In the genomic region with DNA sequence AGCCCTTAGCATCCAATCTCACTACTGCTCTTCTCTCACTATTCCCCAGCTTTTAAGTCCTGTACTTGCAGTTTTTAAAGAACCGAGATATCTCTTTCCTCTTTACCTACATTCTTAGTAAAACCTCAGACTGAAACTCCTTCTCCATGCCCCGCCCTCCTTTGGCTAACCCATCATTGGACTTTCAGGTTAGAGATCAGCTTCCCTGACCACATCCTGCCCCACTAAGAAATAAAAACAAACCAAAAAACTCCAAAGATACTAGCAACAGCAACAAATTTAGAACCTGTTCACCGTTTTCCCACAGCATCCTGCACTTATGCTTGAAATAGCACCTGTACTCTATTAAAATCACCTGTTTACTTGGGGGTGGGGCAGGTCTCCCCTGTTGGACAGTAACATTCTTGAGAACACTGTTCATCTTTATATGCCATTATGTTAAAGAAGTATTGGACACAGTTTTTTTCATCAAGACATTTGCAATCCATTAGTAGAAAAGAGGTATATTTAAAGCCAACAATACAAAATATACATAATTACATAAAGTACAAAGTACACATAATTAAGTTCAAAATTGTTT, we compare ENCODE assay signal across 12 cellular contexts. TPM values are rescaled to one million over a fixed set of nuclear protein-coding genes. Genes with fewer than 3 reads are reported as not detected.
A peak's percentile ranks its signal among the peaks of the same experiment; 100 is the strongest.
DNase-seq lines count a peak whose midpoint lies in the region; ATAC-seq and TF ChIP-seq lines count a peak whose summit lies in the region.
"Had no signal": no experiment of that assay in that cellular context is flagged by ENCODE, and none has a peak within 500 bp of the region (broad histone marks: within the 10 kb centered on the region; RNA-seq: fewer than 3 reads in every experiment).

No MANE protein-coding gene starts in this region.

- H3K4me3 ChIP-seq in OCI-LY3 (ENCODE audit: low read length), result no peak overlapping the region
- no peak overlapping the region for H3K4me3 ChIP-seq in upper lobe of left lung
- no peak overlapping the region for H3K4me3 ChIP-seq in endodermal cell (ENCODE audit: low read length)
- H3K4me3 ChIP-seq: body of pancreas, neural progenitor cell had no signal

- H3K79me2 ChIP-seq in OCI-LY3 (ENCODE audit: low read length), result no peaks in the 10 kb centered on the region

- H3K9ac ChIP-seq in OCI-LY3 (ENCODE audit: low read length) (no peak overlapping the region), endodermal cell (ENCODE audit: extremely low read depth, low read length, poor library complexity, severe bottlenecking) (no peak overlapping the region)
- H3K9ac ChIP-seq: neural progenitor cell had no signal

- DNase-seq in A172 (ENCODE audit: low spot score) (peak; percentile 25), endothelial cell (ENCODE audit: low spot score) (no peak), upper lobe of left lung (no peak), endodermal cell (no peak)
- peak; percentile 75 for DNase-seq in activated effector memory CD4-positive, alpha-beta T cell treated with anti-CD3 and anti-CD28 coated beads, Interleukin-2, amount 50 U/mL, for 16 hours
- DNase-seq: body of pancreas, SHP77 had no signal

- H2AFZ ChIP-seq in OCI-LY3 (ENCODE audit: low read depth, low read length), result peak overlapping the region; percentile 32; the same call in 1 of the 2 replicates
- H2AFZ ChIP-seq: neural progenitor cell had no signal

- H3K4me1 Mint-ChIP-seq in endothelial cell (ENCODE audit: unreplicated experiment) (no peaks in the 10 kb centered on the region), endodermal cell (no peaks in the 10 kb centered on the region)

- no peak overlapping the region for H3K27ac Mint-ChIP-seq in endothelial cell (ENCODE audit: unreplicated experiment)
- H3K27ac Mint-ChIP-seq in endodermal cell, result no peak overlapping the region
- H3K27ac Mint-ChIP-seq: IgD-negative memory B cell, neural progenitor cell had no signal

- H3K36me3 Mint-ChIP-seq in endothelial cell (ENCODE audit: low read depth, unreplicated experiment), result no peaks in the 10 kb centered on the region
- no peaks in the 10 kb centered on the region for H3K36me3 Mint-ChIP-seq in endodermal cell (ENCODE audit: low read depth)
- H3K36me3 Mint-ChIP-seq: IgD-negative memory B cell, neural progenitor cell had no signal

- H4K20me1 ChIP-seq in OCI-LY3 (ENCODE audit: insufficient read depth, low read length), result no peaks in the 10 kb centered on the region

- H3K36me3 ChIP-seq in OCI-LY3 (replicated peaks; ENCODE audit: low read depth, low read length) (no peaks in the 10 kb centered on the region), upper lobe of left lung (no peaks in the 10 kb centered on the region), endodermal cell (ENCODE audit: control insufficient read depth, insufficient read depth, low read length) (no peaks in the 10 kb centered on the region)
- H3K36me3 ChIP-seq: neural progenitor cell had no signal

- TF ChIP-seq POLR2A in upper lobe of left lung (IDR thresholded peaks at IDR 0.05), result no peak

- TF ChIP-seq EP300 in upper lobe of left lung (IDR thresholded peaks at IDR 0.05), result no peak

- WGBS in upper lobe of left lung, 2 donors, result 78 to 87% methylated on average over 3 of the region's 3 CpGs
- WGBS in endodermal cell (ENCODE audit: insufficient coverage in 1 of 2, insufficient read length in 1 of 2), 2 experiments, result 86 to 100% methylated on average over 1 to 3 of the region's 3 CpGs

- H3K4me2 ChIP-seq in OCI-LY3 (ENCODE audit: low read length), result peak overlapping the region; percentile 17; the same call in 1 of the 2 replicates
- H3K4me2 ChIP-seq: neural progenitor cell had no signal

- no peaks in the 10 kb centered on the region for H3K9me3 Mint-ChIP-seq in endothelial cell (ENCODE audit: unreplicated experiment)
- H3K9me3 Mint-ChIP-seq in endodermal cell, result no peaks in the 10 kb centered on the region
- H3K9me3 Mint-ChIP-seq: IgD-negative memory B cell, neural progenitor cell had no signal

- no peak overlapping the region for H3K4me3 Mint-ChIP-seq in endothelial cell (ENCODE audit: unreplicated experiment)
- H3K4me3 Mint-ChIP-seq in endodermal cell, result no peak overlapping the region
- H3K4me3 Mint-ChIP-seq: neural progenitor cell had no signal

- H3K27me3 Mint-ChIP-seq in endothelial cell (ENCODE audit: unreplicated experiment) (peaks cover 3% of the 10 kb centered on the region), endodermal cell (ENCODE audit: insufficient read depth) (no peaks in the 10 kb centered on the region)

- H3K9me3 ChIP-seq in OCI-LY3 (ENCODE audit: insufficient read depth, low read length), result no peaks in the 10 kb centered on the region
- H3K9me3 ChIP-seq in upper lobe of left lung, result no peaks in the 10 kb centered on the region
- H3K9me3 ChIP-seq in endodermal cell (ENCODE audit: control insufficient read depth, low read length), result no peaks in the 10 kb centered on the region
- H3K9me3 ChIP-seq: body of pancreas had no signal

- TF ChIP-seq CTCF in OCI-LY3 (IDR thresholded peaks at IDR 0.05; ENCODE audit: low read depth, low read length) (no peak), endothelial cell (IDR thresholded peaks at IDR 0.05; ENCODE audit: unreplicated experiment) (no peak), upper lobe of left lung (IDR thresholded peaks at IDR 0.05) (no peak), endodermal cell (conservative IDR thresholded peaks at IDR 0.05) (no peak)

- ATAC-seq in GM21367 (IDR thresholded peaks at IDR 0.05; ENCODE audit: unreplicated experiment) (peak; percentile 71), upper lobe of left lung (ENCODE audit: low FRiP score in 2 of 2) (no peak), HG03045 (IDR thresholded peaks at IDR 0.05; ENCODE audit: unreplicated experiment) (no peak)
- ATAC-seq: body of pancreas had no signal

- H3K4me1 ChIP-seq in OCI-LY3 (ENCODE audit: low read length) (peaks cover 8% of the 10 kb centered on the region), upper lobe of left lung (no peaks in the 10 kb centered on the region), endodermal cell (ENCODE audit: control insufficient read depth, insufficient read depth, low read length) (no peaks in the 10 kb centered on the region)
- H3K4me1 ChIP-seq: body of pancreas, neural progenitor cell had no signal

- no peak overlapping the region for H3K27ac ChIP-seq in OCI-LY3 (ENCODE audit: low read length)
- H3K27ac ChIP-seq in upper lobe of left lung, result no peak overlapping the region
- no peak overlapping the region for H3K27ac ChIP-seq in endodermal cell (ENCODE audit: low read depth, low read length)
- H3K27ac ChIP-seq: body of pancreas, neural progenitor cell had no signal

- H3K27me3 ChIP-seq in OCI-LY3 (ENCODE audit: low read depth, low read length), result no peaks in the 10 kb centered on the region
- H3K27me3 ChIP-seq in upper lobe of left lung, result no peaks in the 10 kb centered on the region
- no peaks in the 10 kb centered on the region for H3K27me3 ChIP-seq in endodermal cell (ENCODE audit: control insufficient read depth, insufficient read depth, low read length, poor library complexity, severe bottlenecking)
- H3K27me3 ChIP-seq: body of pancreas, neural progenitor cell had no signal

RNA-seq across cellular contexts. Expression of a gene that starts 16.3 kb away (rescaled TPM):
- 22.3 and 24.7 TPM in 2 replicates for total RNA-seq in A172 (2014; rRNA removed; shearing (Covaris generic))
- total RNA-seq in endothelial cell (ENCODE audit: unreplicated experiment), result 40.4 TPM
- total RNA-seq in upper lobe of left lung, result 10 to 100 TPM; 16.3 to 34.4 (median 21.7) TPM
- 10 to 100 TPM; 36.6 to 49.4 TPM for total RNA-seq in endodermal cell
- 51.1 TPM for polyA plus RNA-seq in endodermal cell (2013, experiment 1 of 2)
- 53.5 TPM for polyA plus RNA-seq in endodermal cell (2013, experiment 2 of 2)

Comparison
In these comparisons a context has a peak if more than half of its experiments do, and no peak if none do; other contexts are left out.
1. DNase-seq: peak in A172 (single experiment) and activated effector memory CD4-positive, alpha-beta T cell treated with anti-CD3 and anti-CD28 coated beads, Interleukin-2, amount 50 U/mL, for 16 hours (single experiment); none in endothelial cell (single experiment), upper lobe of left lung (0 of 2) and endodermal cell (single experiment).